Comparison of ENCODE assay signal across 9 cellular contexts in genomic region chr7:87154166-87154565, GRCh38. TPM values are rescaled to one million over a fixed set of nuclear protein-coding genes. Genes with fewer than 3 reads are reported as not detected.
A peak's percentile ranks its signal among the peaks of the same experiment; 100 is the strongest.
DNase-seq lines count a peak whose midpoint lies in the region; ATAC-seq and TF ChIP-seq lines count a peak whose summit lies in the region.
"Had no signal": no experiment of that assay in that cellular context is flagged by ENCODE, and none has a peak within 500 bp of the region (broad histone marks: within the 10 kb centered on the region; RNA-seq: fewer than 3 reads in every experiment).

No MANE protein-coding gene starts in this region.

- H3K4me3 Mint-ChIP-seq in H9: peak overlapping the region; percentile 97 to 98
- H3K4me3 Mint-ChIP-seq in T-cell: peak overlapping the region; percentile 85 to 97 (median 92)

- H3K4me1 Mint-ChIP-seq in H9: peaks cover 25 to 31% of the 10 kb centered on the region in 2 experiments
- peaks cover 53 to 64% (median 64%) of the 10 kb centered on the region in 3 donors for H3K4me1 Mint-ChIP-seq in T-cell

- H2BK5ac ChIP-seq in H9 (ENCODE audit: insufficient read length, low read length): no peak overlapping the region

- no peak overlapping the region for H2AK5ac ChIP-seq in H9 (ENCODE audit: insufficient read length, low read length)

- H3K18ac ChIP-seq in H9 (ENCODE audit: insufficient read length, low read depth, low read length): no peak overlapping the region

- H3K27me3 ChIP-seq in H9 (ENCODE audit: insufficient read depth, low read length) (no peaks in the 10 kb centered on the region), spleen (replicated peaks in 1 of 7) (no peaks in the 10 kb centered on the region)

- H2BK15ac ChIP-seq in H9 (ENCODE audit: low read depth, low read length): no peak overlapping the region

- H3K4me2 ChIP-seq in H9 (ENCODE audit: insufficient read depth, insufficient read length, low read length): peak overlapping the region; percentile 79

- POLR2A ChIA-PET in T-cell (lab: Charles Lee): interaction anchor here (0.6 to 4.2 kb wide), 9 partner anchors 31 to 249 kb away, joined by 3 to 41 read pairs (median 4); partner anchors contain the start of gene TMEM243 (in 1 of the 2)

- H3K27ac Mint-ChIP-seq in H9 (peak overlapping the region in 2 of 3 experiments; percentile 80 to 82; a peak in 2 of 7 replicates), T-cell (peak overlapping the region in 1 of 2 donors; percentile 49)

- DNase-seq in H9: no peak
- DNase-seq in T-cell: no peak
- DNase-seq in fibroblast of villous mesenchyme (ENCODE audit: low read depth): no peak
- no peak for DNase-seq in spleen
- DNase-seq in pons (ENCODE audit: low spot score): no peak
- DNase-seq in NCI-H2107 treated with DMSO at 0.1 percent for 48 hours (lab: John Stamatoyannopoulos, UW; ENCODE audit: unreplicated experiment): no peak
- DNase-seq: effector CD4-positive, alpha-beta T cell; NCI-H774 had no signal

- H3K79me1 ChIP-seq in H9 (ENCODE audit: insufficient read depth, low read depth, low read length, poor library complexity, severe bottlenecking): no peaks in the 10 kb centered on the region

- no peak overlapping the region for H4K8ac ChIP-seq in H9 (replicated peaks; ENCODE audit: insufficient read length, low read depth, low read length)

- H2BK12ac ChIP-seq in H9 (ENCODE audit: insufficient read length, low read depth, low read length): no peak overlapping the region

- no peak for TF ChIP-seq CTCF in H9 (conservative IDR thresholded peaks at IDR 0.05)
- no peak for TF ChIP-seq CTCF in fibroblast of villous mesenchyme (IDR thresholded peaks at IDR 0.05; ENCODE audit: insufficient read depth, low read depth, low read length)
- TF ChIP-seq CTCF in spleen (IDR thresholded peaks at IDR 0.05 in 8 of 11, conservative IDR thresholded peaks at IDR 0.05 in 3 of 11): no peak

- no peak for ATAC-seq in T-cell (replicated peaks in 1 of 4)
- no peak for ATAC-seq in GM18505 (IDR thresholded peaks at IDR 0.05; ENCODE audit: unreplicated experiment)

- no CpG with 5 or more reads among the region's 2 CpGs for WGBS in H9 (ENCODE audit: extremely low coverage, insufficient read length, low lambda C conversion rate)
- WGBS in spleen, 5 donors: 36 to 52% (median 47%) methylated on average over 2 of the region's 2 CpGs

- no peak overlapping the region for H3K23ac ChIP-seq in H9 (ENCODE audit: insufficient read length, low read depth, low read length)

- no peak overlapping the region for H2BK20ac ChIP-seq in H9 (ENCODE audit: low read depth, low read length, poor library complexity, severe bottlenecking)

- no peak for TF ChIP-seq POLR2A in spleen (IDR thresholded peaks at IDR 0.05)
- no peak for TF ChIP-seq POLR2A in GM18505 (IDR thresholded peaks at IDR 0.05; ENCODE audit: borderline replicate concordance, extremely low read depth, insufficient read depth, insufficient read length)

- H3K27ac ChIP-seq in H9 (ENCODE audit: insufficient read length, low read depth, low read length): no peak overlapping the region
- peak overlapping the region; percentile 92 to 99 (median 98) for H3K27ac ChIP-seq in spleen

- intact Hi-C loops in spleen (cut with DNase I; ENCODE audit: low total_unique reads): no loop called here

- peaks cover 33% of the 10 kb centered on the region; the same call in 1 of the 2 replicates for H3K79me2 ChIP-seq in H9 (ENCODE audit: insufficient read depth, low read length)

- H2AFZ ChIP-seq in H9 (ENCODE audit: low read length): no peak overlapping the region

- no peaks in the 10 kb centered on the region for H3K4me1 ChIP-seq in H9 (ENCODE audit: insufficient read depth, low read length)
- peaks cover 33 to 71% (median 58%) of the 10 kb centered on the region in 6 donors for H3K4me1 ChIP-seq in spleen

- H3K9me3 Mint-ChIP-seq in H9: peaks cover 0 to 4% of the 10 kb centered on the region in 2 experiments; a peak in 1 of 5 replicates
- no peaks in the 10 kb centered on the region for H3K9me3 Mint-ChIP-seq in T-cell

- no peak overlapping the region for H4K91ac ChIP-seq in H9 (ENCODE audit: insufficient read length, low read depth, low read length)

- H4K5ac ChIP-seq in H9 (ENCODE audit: insufficient read length, low read depth, low read length): no peak overlapping the region

- no peak overlapping the region for H2BK120ac ChIP-seq in H9 (ENCODE audit: low read depth, low read length, poor library complexity, severe bottlenecking)

- peak overlapping the region; percentile 38 for H3K9ac ChIP-seq in H9 (ENCODE audit: extremely low read depth, insufficient read length, low read length)

- H3K27me3 Mint-ChIP-seq in H9 (ENCODE audit: low read depth): no peaks in the 10 kb centered on the region
- no peaks in the 10 kb centered on the region for H3K27me3 Mint-ChIP-seq in T-cell

- H3K4ac ChIP-seq in H9 (ENCODE audit: low read depth, low read length): no peak overlapping the region

- H4K20me1 ChIP-seq in H9 (ENCODE audit: control insufficient read depth, insufficient read depth, insufficient read length): no peaks in the 10 kb centered on the region

- H3K36me3 Mint-ChIP-seq in H9 (ENCODE audit: insufficient read depth in 1 of 3, low read depth in 3 of 3): peaks cover 3 to 20% (median 19%) of the 10 kb centered on the region in 3 experiments; a peak in 6 of 7 replicates
- H3K36me3 Mint-ChIP-seq in T-cell: no peaks in the 10 kb centered on the region

- no peak overlapping the region for H3K14ac ChIP-seq in H9 (ENCODE audit: insufficient read depth, low read length)

- H3K4me3 ChIP-seq in fibroblast of villous mesenchyme (ENCODE audit: low read depth, low read length) (peak overlapping the region; percentile 92), spleen (peak overlapping the region in 7 of 8 donors; percentile 54 to 96 (median 90))

- H3K23me2 ChIP-seq in H9 (ENCODE audit: insufficient read length, low read depth, low read length, poor library complexity, severe bottlenecking): peaks cover 3% of the 10 kb centered on the region

- no peaks in the 10 kb centered on the region for H3K36me3 ChIP-seq in spleen

- CTCF ChIA-PET in T-cell (lab: Charles Lee): interaction anchor here (0.6 to 2.7 kb wide), 10 partner anchors 12 to 227 kb away, joined by 3 to 18 read pairs (median 4); partner anchors contain the start of gene TMEM243 (in 1 of the 2)

- no peak overlapping the region for H3T11ph ChIP-seq in H9 (ENCODE audit: low read length)

- no peak overlapping the region for H3K56ac ChIP-seq in H9 (ENCODE audit: insufficient read length, low read depth, low read length)

- H3K9me3 ChIP-seq in H9 (ENCODE audit: control insufficient read depth, low read depth, low read length): no peaks in the 10 kb centered on the region
- no peaks in the 10 kb centered on the region for H3K9me3 ChIP-seq in spleen

RNA-seq across cellular contexts. Expression of gene DMTF1, which starts 1.9 kb away (rescaled TPM):
- total RNA-seq in H9 (2021) (102 and 111 TPM in 2 replicates), T-cell (100 to 1,000 TPM; 128 to 176 (median 136) TPM), fibroblast of villous mesenchyme (60.6 and 98.9 TPM in 2 replicates), spleen (100 to 1,000 TPM in 6 of 7 donors, 10 to 100 TPM in 1; 95.5 to 190 (median 128) TPM)
- 10 to 100 TPM; 23.2 to 32.4 (median 31.7) TPM for polyA plus RNA-seq in spleen
